8 cellular contexts compared by ENCODE assay signal in the genomic region with DNA sequence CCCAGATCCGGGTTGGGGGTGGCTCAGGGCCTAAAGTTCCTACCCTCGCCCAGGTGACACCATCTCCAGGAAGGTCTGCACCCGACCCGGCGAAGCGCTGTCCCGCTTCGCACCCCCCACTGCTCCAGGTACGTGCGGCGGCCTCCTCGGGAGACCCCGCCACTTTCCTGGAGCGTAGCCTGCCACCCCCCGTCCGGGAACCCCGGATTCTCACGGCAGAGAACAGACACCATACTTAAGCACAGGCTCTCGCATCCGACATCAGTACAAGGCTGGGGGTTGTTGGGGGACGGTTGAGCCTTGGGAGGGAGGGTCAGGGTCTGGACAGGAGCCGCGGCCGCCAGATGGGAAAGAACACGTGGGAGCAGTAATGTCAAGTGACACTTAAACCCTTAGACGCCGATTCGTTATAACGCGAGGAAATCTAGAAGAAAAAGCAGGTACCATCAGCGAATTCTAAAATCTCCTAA.
DNase-seq lines count a peak whose midpoint lies in the region; TF ChIP-seq lines count a peak whose summit lies in the region.

No MANE protein-coding gene starts in this region.

- peak overlapping the region; percentile 83 for H3K9ac ChIP-seq in iPS-20b (ENCODE audit: low read depth, low read length)

- H3K27me3 ChIP-seq in iPS-20b (ENCODE audit: insufficient read depth, low read length), result no peaks in the 10 kb centered on the region

- no peaks in the 10 kb centered on the region for H3K9me3 ChIP-seq in iPS-20b (ENCODE audit: insufficient read depth, low read depth, low read length)

- TF ChIP-seq CTCF in HFF-Myc (IDR thresholded peaks at IDR 0.05; ENCODE audit: low read depth, low read length, missing control alignments), result no peak

- peak overlapping the region; percentile 96 for H3K4me3 ChIP-seq in HFF-Myc (replicated peaks; ENCODE audit: low read depth, low read length)
- peak overlapping the region; percentile 85 for H3K4me3 ChIP-seq in iPS-20b (ENCODE audit: low read length)
- peak overlapping the region; percentile 65 to 96 (median 87) for H3K4me3 ChIP-seq in skin epidermis

- peaks cover 34% of the 10 kb centered on the region for H3K36me3 ChIP-seq in iPS-20b (ENCODE audit: insufficient read depth, low read depth, low read length)

- H3K4me1 ChIP-seq in iPS-20b (ENCODE audit: insufficient read depth, low read length), result peaks cover 11% of the 10 kb centered on the region; the same call in 1 of the 2 replicates

- DNase-seq in GM04504 (ENCODE audit: low read depth), result peak; percentile 31
- DNase-seq in HFF-Myc (ENCODE audit: extremely low read depth, low read depth), result peak; percentile 25
- DNase-seq in NCI-H1694 treated with DMSO at 0.1 percent for 48 hours (lab: John Stamatoyannopoulos, UW), result peak; percentile 83
- DNase-seq in T-helper 9 cell, result peak; percentile 32
- DNase-seq in astrocyte of the hippocampus (ENCODE audit: low read depth, low spot score), result peak; percentile 81
- no peak for DNase-seq in GOT3 (lab: John Stamatoyannopoulos, UW)

- H3K27ac ChIP-seq in iPS-20b (ENCODE audit: low read length) (peak overlapping the region; percentile 63), skin epidermis (peak overlapping the region; percentile 76 to 99 (median 94))
